Comparison of ENCODE assay signal across 9 cellular contexts in the genomic region with DNA sequence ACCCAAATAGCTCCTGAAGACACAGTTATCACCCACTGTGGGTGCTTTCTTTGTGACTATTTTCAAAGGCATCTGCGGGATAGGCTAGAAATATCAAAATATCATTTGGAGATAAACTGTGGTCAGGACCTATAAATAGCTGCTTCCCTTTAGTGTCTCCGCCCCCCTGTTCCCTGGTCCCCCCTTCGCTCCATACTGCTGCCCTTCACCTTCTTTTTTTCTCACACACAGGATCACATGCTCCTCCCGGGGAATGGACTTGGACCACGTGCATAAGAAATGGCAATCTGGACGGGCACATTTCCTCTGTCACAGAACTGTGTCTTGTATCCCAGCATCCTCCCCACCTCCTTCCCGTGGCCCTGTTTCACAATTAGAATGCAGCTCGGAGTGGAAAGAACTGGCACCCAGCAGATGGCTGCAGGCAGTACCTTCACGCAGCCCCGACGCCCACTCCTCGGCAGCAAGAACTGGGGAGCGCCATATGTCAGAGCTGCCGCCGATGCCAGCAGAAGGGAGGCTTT.
A peak's percentile ranks its signal among the peaks of the same experiment; 100 is the strongest.
DNase-seq lines count a peak whose midpoint lies in the region; ATAC-seq and TF ChIP-seq lines count a peak whose summit lies in the region.
"Had no signal": no experiment of that assay in that cellular context is flagged by ENCODE, and none has a peak within 500 bp of the region (broad histone marks: within the 10 kb centered on the region; RNA-seq: fewer than 3 reads in every experiment).

No MANE protein-coding gene starts in this region.

- ATAC-seq in GM21619 (IDR thresholded peaks at IDR 0.05; ENCODE audit: unreplicated experiment) (no peak), PC-3 (no peak)

- no peak overlapping the region for H3K9ac ChIP-seq in PC-3 (ENCODE audit: low read length)
- H3K9ac ChIP-seq: KMS-11 had no signal

- H3K4me1 ChIP-seq in transverse colon (peaks cover 0 to 6% (median 0%) of the 10 kb centered on the region in 4 donors), PC-3 (ENCODE audit: insufficient read depth, low read length) (no peaks in the 10 kb centered on the region)

- no peak for TF ChIP-seq EP300 in transverse colon (IDR thresholded peaks at IDR 0.05; ENCODE audit: low read depth)

- CTCF ChIA-PET in PC-3 (lab: Charles Lee) = no interaction called here

- DNase-seq in AG20443 (ENCODE audit: low spot score) (peak; percentile 38), HS-27A (ENCODE audit: low read depth) (peak; percentile 51), astrocyte of the hippocampus (ENCODE audit: low read depth, low spot score) (peak; percentile 33), middle frontal gyrus (ENCODE audit: extremely low spot score, low spot score) (peak; percentile 54), germinal center (ENCODE audit: low spot score) (no peak), transverse colon (no peak), PC-3 (no peak)

- H3F3A ChIP-seq in PC-3 (ENCODE audit: low read length, unreplicated experiment) = no peaks in the 10 kb centered on the region

- H3K36me3 ChIP-seq in transverse colon = no peaks in the 10 kb centered on the region
- H3K36me3 ChIP-seq in PC-3 (ENCODE audit: low read depth, low read length) = no peaks in the 10 kb centered on the region

- H4K20me1 ChIP-seq in PC-3 (ENCODE audit: low read length) = no peaks in the 10 kb centered on the region

- H3K9me2 ChIP-seq in PC-3 (replicated peaks; ENCODE audit: low read length) = no peaks in the 10 kb centered on the region

- in situ Hi-C loops in transverse colon (cut with MboI; ENCODE audit: low pct_ligation_motif_present in 1 of 4, low pct_unique_long_range_greater_than_20kb in 1 of 4, low sequenced_read_pairs in 3 of 4) = loop anchor here (10.0 to 25.0 kb wide), 5 partner anchors 178 to 847 kb away; a partner anchor contains a TSS

- H3K9me3 ChIP-seq in transverse colon = no peaks in the 10 kb centered on the region
- H3K9me3 ChIP-seq in PC-3 (ENCODE audit: low read length) = no peaks in the 10 kb centered on the region

- no peak for TF ChIP-seq CTCF in transverse colon (IDR thresholded peaks at IDR 0.05)
- TF ChIP-seq CTCF in PC-3 (conservative IDR thresholded peaks at IDR 0.05; ENCODE audit: low read depth, low read length) = no peak

- H3K4me3 ChIP-seq in transverse colon (peak overlapping the region in 1 of 4 donors; percentile 21), PC-3 (ENCODE audit: low read length) (no peak overlapping the region)

- no TSS peak for BruUV-seq in PC-3 (replicated peaks; lab: Mats Ljungman, UMichigan)

- no peaks in the 10 kb centered on the region for H3K79me2 ChIP-seq in PC-3 (ENCODE audit: low read length)

- H2AFZ ChIP-seq in PC-3 (ENCODE audit: low read length) = no peak overlapping the region

- POLR2A ChIA-PET in PC-3 (lab: Charles Lee; ENCODE audit: unreplicated experiment) = no interaction called here

- no peak overlapping the region for H3K27ac ChIP-seq in transverse colon
- no peak overlapping the region for H3K27ac ChIP-seq in PC-3 (ENCODE audit: low read length)
- H3K27ac ChIP-seq: KMS-11 had no signal

- intact Hi-C loops in transverse colon (cut with DNase I; ENCODE audit: low total_unique reads) (loop anchor here (10.0 kb wide), 2 partner anchors 84 to 324 kb away; no protein-coding TSS in a partner anchor), PC-3 (cut with micrococcal nuclease) (loop anchor here (10.0 kb wide), 1 partner anchor 254 kb away; a partner anchor contains a TSS)

- no peak overlapping the region for H3K4me2 ChIP-seq in PC-3 (ENCODE audit: low read length)
- H3K4me2 ChIP-seq: KMS-11 had no signal

- WGBS in transverse colon (ENCODE audit: low coverage in 1 of 2), 2 donors = 48 to 55% methylated on average over 4 to 15 of the region's 15 CpGs

- no peaks in the 10 kb centered on the region for H3K27me3 ChIP-seq in transverse colon
- H3K27me3 ChIP-seq in PC-3 (ENCODE audit: low read length) = no peaks in the 10 kb centered on the region

- no peak for TF ChIP-seq POLR2A in transverse colon (IDR thresholded peaks at IDR 0.05)

Comparison
In these comparisons a context has a peak if more than half of its experiments do, and no peak if none do; other contexts are left out.
1. DNase-seq: peak in AG20443 (single experiment), HS-27A (single experiment), astrocyte of the hippocampus (single experiment) and middle frontal gyrus (single experiment); none in germinal center (single experiment), transverse colon (single experiment) and PC-3 (single experiment).